Comparison of ENCODE assay signal across 25 cellular contexts in genomic region chr6:29744131-29744530, GRCh38.
"Had no signal": no experiment of that assay in that cellular context is flagged by ENCODE, and none has a peak within 500 bp of the region (broad histone marks: within the 10 kb centered on the region; RNA-seq: fewer than 3 reads in every experiment).

No MANE protein-coding gene starts in this region.

- H3K9me3 ChIP-seq: esophagus squamous epithelium, gastrocnemius medialis, heart left ventricle, left lung, lower lobe of right lung, mucosa of descending colon had no signal

- H3K36me3 ChIP-seq: gastrocnemius medialis, left lung had no signal

- ATAC-seq: effector memory CD8-positive, alpha-beta T cell; esophagus mucosa; gastrocnemius medialis; heart left ventricle; left colon; left lung; left ventricle myocardium superior; lower lobe of right lung; mucosa of descending colon; naive thymus-derived CD8-positive, alpha-beta T cell had no signal

- DNase-seq: cortex of kidney; effector CD8-positive, alpha-beta T cell; effector memory CD8-positive, alpha-beta T cell; endodermal cell; erythroblast; esophagus squamous epithelium; foreskin fibroblast; foreskin melanocyte; gastrocnemius medialis; heart left ventricle; hypothalamus; immature natural killer cell; kidney; kidney glomerular epithelial cell; left colon; left lung; left ventricle myocardium superior; lower lobe of right lung; mesenchymal stem cell; mucosa of descending colon; naive B cell; naive thymus-derived CD8-positive, alpha-beta T cell had no signal

- H3K27ac ChIP-seq: epithelial cell of prostate, esophagus squamous epithelium, gastrocnemius medialis, heart left ventricle, hepatocyte, left lung, lower lobe of right lung had no signal

- H3K4me3 ChIP-seq: esophagus squamous epithelium, gastrocnemius medialis, heart left ventricle, hepatocyte, left lung, lower lobe of right lung, mucosa of descending colon had no signal

- H3K27me3 ChIP-seq: esophagus squamous epithelium, gastrocnemius medialis, heart left ventricle had no signal
